ENCODE assay signal across 1 cellular context in genomic region chr9:135085830-135086546, GRCh38.
TF ChIP-seq lines count a peak whose summit lies in the region.

No MANE protein-coding gene starts in this region.

TF ChIP-seq in HepG2, 621 proteins besides CTCF, POLR2A, EP300 and RAD21 (continued from another document and continues in another):
- TF ChIP-seq HOXA5 (CRISPR knock-in tag; IDR thresholded peaks at IDR 0.05) (no peak), AGO1 (IDR thresholded peaks at IDR 0.05; ENCODE audit: low read depth, low read length, poor library complexity, severe bottlenecking) (no peak), DBP (CRISPR knock-in tag; IDR thresholded peaks at IDR 0.05; ENCODE audit: not compliant biosample characterization) (no peak), ZNF879 (CRISPR knock-in tag; IDR thresholded peaks at IDR 0.05) (no peak), RFX3 (CRISPR knock-in tag; IDR thresholded peaks at IDR 0.05) (no peak), HIC2 (CRISPR knock-in tag; IDR thresholded peaks at IDR 0.05; ENCODE audit: low read depth) (no peak), ZNF770 (CRISPR knock-in tag; IDR thresholded peaks at IDR 0.05) (no peak), ZNF430 (CRISPR knock-in tag; IDR thresholded peaks at IDR 0.05) (no peak), BRD4 (CRISPR knock-in tag; IDR thresholded peaks at IDR 0.05) (no peak), KLF16 (CRISPR knock-in tag; IDR thresholded peaks at IDR 0.05) (peak in 1 of 2 experiments; percentile 67; a peak in 1 of 4 replicates), TSC22D2 (CRISPR knock-in tag; IDR thresholded peaks at IDR 0.05; ENCODE audit: borderline replicate concordance) (peak; percentile 82; the same call in 1 of the 2 replicates), KMT2A (CRISPR knock-in tag; IDR thresholded peaks at IDR 0.05) (no peak), MAFF (IDR thresholded peaks at IDR 0.05; ENCODE audit: low read depth, low read length) (no peak), TMF1 (CRISPR knock-in tag; IDR thresholded peaks at IDR 0.05; ENCODE audit: low read depth) (no peak), ZFP1 (CRISPR knock-in tag; IDR thresholded peaks at IDR 0.05) (no peak), ZNF776 (CRISPR knock-in tag; IDR thresholded peaks at IDR 0.05) (no peak), ZNF709 (CRISPR knock-in tag; IDR thresholded peaks at IDR 0.05) (no peak), GLI4 (CRISPR knock-in tag; IDR thresholded peaks at IDR 0.05; ENCODE audit: borderline replicate concordance) (no peak), CAMTA2 (CRISPR knock-in tag; IDR thresholded peaks at IDR 0.05; ENCODE audit: borderline replicate concordance) (no peak), NONO (IDR thresholded peaks at IDR 0.05) (no peak), NONO (CRISPR knock-in tag; conservative IDR thresholded peaks at IDR 0.05) (no peak; the same call in 1 of the 2 replicates), CEBPZ (IDR thresholded peaks at IDR 0.05; ENCODE audit: low read length) (no peak), POLR2AphosphoS2 (IDR thresholded peaks at IDR 0.05; ENCODE audit: low read depth, low read length) (no peak), PBX3 (CRISPR knock-in tag; IDR thresholded peaks at IDR 0.05; ENCODE audit: borderline replicate concordance) (no peak), BRCA1 (CRISPR knock-in tag; IDR thresholded peaks at IDR 0.05) (peak; percentile 54; the same call in 1 of the 2 replicates), XBP1 (CRISPR knock-in tag; IDR thresholded peaks at IDR 0.05) (no peak), ETS1 (CRISPR knock-in tag; IDR thresholded peaks at IDR 0.05) (no peak), SRSF9 (IDR thresholded peaks at IDR 0.05; ENCODE audit: borderline replicate concordance, insufficient read depth, low read depth, low read length, poor library complexity, severe bottlenecking) (no peak), ZBTB7B (CRISPR knock-in tag; IDR thresholded peaks at IDR 0.05) (no peak; the same call in 1 of the 2 replicates), ZNF724P (CRISPR knock-in tag; IDR thresholded peaks at IDR 0.05; ENCODE audit: borderline replicate concordance) (no peak), HNF4G (IDR thresholded peaks at IDR 0.05; ENCODE audit: borderline replicate concordance, low read depth, low read length) (no peak), HNF4G (CRISPR knock-in tag; IDR thresholded peaks at IDR 0.05; ENCODE audit: borderline replicate concordance, low read depth) (no peak), SNAPC2 (CRISPR knock-in tag; IDR thresholded peaks at IDR 0.05) (no peak), CBX2 (IDR thresholded peaks at IDR 0.05; ENCODE audit: low read depth, low read length) (no peak), CBX2 (CRISPR knock-in tag; IDR thresholded peaks at IDR 0.05; ENCODE audit: low read depth) (0 out of 2 replicates have a peak, but pooled peaks have one; percentile 40), ZNF318 (CRISPR knock-in tag; IDR thresholded peaks at IDR 0.05) (0 out of 2 replicates have a peak, but pooled peaks have one; percentile 59), ATF3 (CRISPR knock-in tag; IDR thresholded peaks at IDR 0.05) (no peak), ATRX (CRISPR knock-in tag; IDR thresholded peaks at IDR 0.05; ENCODE audit: borderline replicate concordance) (no peak), HDAC1 (CRISPR knock-in tag; IDR thresholded peaks at IDR 0.05) (peak; percentile 60), MTA3 (CRISPR knock-in tag; IDR thresholded peaks at IDR 0.05) (no peak), PHF8 (CRISPR knock-in tag; IDR thresholded peaks at IDR 0.05) (no peak), NAIF1 (CRISPR knock-in tag; IDR thresholded peaks at IDR 0.05; ENCODE audit: borderline replicate concordance) (no peak), NRL (CRISPR knock-in tag; IDR thresholded peaks at IDR 0.05; ENCODE audit: borderline replicate concordance) (no peak), CHD2 (IDR thresholded peaks at IDR 0.05; ENCODE audit: low read depth, low read length) (no peak), ZFP36 (IDR thresholded peaks at IDR 0.05; ENCODE audit: borderline replicate concordance, low read depth, low read length, partially characterized antibody) (no peak)
